18 cellular contexts compared by ENCODE assay signal in genomic region chr18:49648811-49649210, GRCh38.
DNase-seq lines count a peak whose midpoint lies in the region; ATAC-seq, FAIRE-seq and TF ChIP-seq lines count a peak whose summit lies in the region.
"Had no signal": no experiment of that assay in that cellular context is flagged by ENCODE, and none has a peak within 500 bp of the region (broad histone marks: within the 10 kb centered on the region; RNA-seq: fewer than 3 reads in every experiment).

No MANE protein-coding gene starts in this region.

- no peaks in the 10 kb centered on the region for H3K27me3 ChIP-seq in MM.1S (replicated peaks; ENCODE audit: insufficient read depth, low read length)
- no peaks in the 10 kb centered on the region for H3K27me3 ChIP-seq in endothelial cell of umbilical vein (ENCODE audit: control insufficient read depth in 2 of 2, insufficient read depth in 2 of 2, low read length in 2 of 2)
- H3K27me3 ChIP-seq in small intestine (ENCODE audit: control insufficient read depth in 2 of 2, insufficient read depth in 2 of 2, low read length in 2 of 2): no peaks in the 10 kb centered on the region

- no peaks in the 10 kb centered on the region for H3K9me2 ChIP-seq in MM.1S (replicated peaks; ENCODE audit: insufficient read depth, low read length)

- 86 to 93% (median 88%) methylated on average over 3 of the region's 3 CpGs for WGBS in small intestine, 3 donors

- H3K36me3 ChIP-seq in MM.1S (replicated peaks; ENCODE audit: insufficient read depth, low read length) (no peaks in the 10 kb centered on the region), endothelial cell of umbilical vein (ENCODE audit: control insufficient read depth in 2 of 2, extremely low read depth in 1 of 2, insufficient read depth in 2 of 2, low read length in 2 of 2) (no peaks in the 10 kb centered on the region), small intestine (ENCODE audit: control insufficient read depth in 2 of 2, insufficient read depth in 2 of 2, low read length in 2 of 2) (no peaks in the 10 kb centered on the region)

- H3K27ac ChIP-seq in MM.1S (ENCODE audit: low read length): no peak overlapping the region
- no peak overlapping the region for H3K27ac ChIP-seq in endothelial cell of umbilical vein (ENCODE audit: insufficient read depth, low read depth, low read length)
- H3K27ac ChIP-seq in small intestine (ENCODE audit: low read depth in 1 of 2, low read length in 1 of 2): peak overlapping the region in 1 of 2 donors; percentile 29

- peaks cover 10% of the 10 kb centered on the region for H3K27me3 Mint-ChIP-seq in progenitor cell of endocrine pancreas

- FAIRE-seq in endothelial cell of umbilical vein (lab: Jason Lieb, UNC) (peak; percentile 12), small intestine (lab: Jason Lieb, UNC) (no peak)
- FAIRE-seq: frontal cortex, islet of Langerhans had no signal

- H3K4me2 ChIP-seq in MM.1S (ENCODE audit: low read depth, low read length) (no peak overlapping the region), endothelial cell of umbilical vein (ENCODE audit: insufficient read depth, low read length) (no peak overlapping the region)

- no peaks in the 10 kb centered on the region for H3K36me3 Mint-ChIP-seq in progenitor cell of endocrine pancreas (ENCODE audit: insufficient read depth)
- H3K36me3 Mint-ChIP-seq: CD14-positive monocyte had no signal

- POLR2A ChIA-PET in endothelial cell of umbilical vein (lab: Charles Lee): no interaction called here

- H2AFZ ChIP-seq in MM.1S (ENCODE audit: low read length): no peak overlapping the region
- no peak overlapping the region for H2AFZ ChIP-seq in endothelial cell of umbilical vein (ENCODE audit: low read depth, low read length)

- CTCF ChIA-PET in endothelial cell of umbilical vein (lab: Charles Lee): interaction anchor here (1.3 to 1.5 kb wide), 2 partner anchors 81 to 210 kb away, joined by 4 to 5 read pairs; no protein-coding TSS in a partner anchor

- DNase-seq in GM12865 (ENCODE audit: low read depth) (no peak), MM.1S (no peak), endothelial cell of umbilical vein (ENCODE audit: low read depth, low spot score) (no peak), progenitor cell of endocrine pancreas (ENCODE audit: low spot score, unreplicated experiment) (no peak), NCI-H1105 treated with DMSO at 0.1 percent for 48 hours (lab: John Stamatoyannopoulos, UW) (no peak), small intestine (no peak), NCI-H1417 treated with DMSO at 0.1 percent for 48 hours (lab: John Stamatoyannopoulos, UW) (no peak)
- DNase-seq: activated CD4-positive, alpha-beta T cell treated with anti-CD3 and anti-CD28 coated beads for 4 hours; activated T-cell treated with anti-CD3 and anti-CD28 coated beads, Interleukin-2, amount 50 U/mL, for 4 hours; amygdala; dermis blood vessel endothelial cell; NCI-H226; stimulated activated naive CD4-positive, alpha-beta T cell treated with Interleukin-2 at 50 U/mL for 16 hours; T-helper 2 cell had no signal

- no TSS peak for BruUV-seq in endothelial cell of umbilical vein (replicated peaks; lab: Mats Ljungman, UMichigan)

- H3K9me1 ChIP-seq in endothelial cell of umbilical vein (replicated peaks; ENCODE audit: control insufficient read depth, extremely low read depth, insufficient read depth, low read length): no peaks in the 10 kb centered on the region

- H3K9me3 Mint-ChIP-seq in progenitor cell of endocrine pancreas (ENCODE audit: low read depth): no peaks in the 10 kb centered on the region
- H3K9me3 Mint-ChIP-seq: activated T-cell treated with anti-CD3 and anti-CD28 coated beads, Interleukin-2, amount 50 U/mL, for 4 hours had no signal

- H3K4me1 Mint-ChIP-seq in progenitor cell of endocrine pancreas (ENCODE audit: low read depth): peaks cover 18% of the 10 kb centered on the region
- H3K4me1 Mint-ChIP-seq: CD14-positive monocyte had no signal

- dilution Hi-C loops in endothelial cell of umbilical vein (cut with MboI; ENCODE audit: extremely low pct_ligation_motif_present, low sequenced_read_pairs): no loop called here

- no peaks in the 10 kb centered on the region for H4K20me1 ChIP-seq in MM.1S (ENCODE audit: insufficient read depth, low read length)
- H4K20me1 ChIP-seq in endothelial cell of umbilical vein (replicated peaks; ENCODE audit: control insufficient read depth, extremely low read depth, insufficient read depth, low read length): no peaks in the 10 kb centered on the region

- H3K4me3 Mint-ChIP-seq in progenitor cell of endocrine pancreas (ENCODE audit: low read depth): no peak overlapping the region
- H3K4me3 Mint-ChIP-seq: activated T-cell treated with anti-CD3 and anti-CD28 coated beads, Interleukin-2, amount 50 U/mL, for 4 hours; CD14-positive monocyte had no signal

- no peak overlapping the region for H3K27ac Mint-ChIP-seq in progenitor cell of endocrine pancreas
- H3K27ac Mint-ChIP-seq: CD14-positive monocyte had no signal

- H3K9ac ChIP-seq in MM.1S (ENCODE audit: low read length) (no peak overlapping the region), endothelial cell of umbilical vein (replicated peaks; ENCODE audit: extremely low read depth, insufficient read depth, low read length) (no peak overlapping the region)

- H3K79me2 ChIP-seq in MM.1S (ENCODE audit: low read length) (no peaks in the 10 kb centered on the region), endothelial cell of umbilical vein (ENCODE audit: control insufficient read depth, insufficient read depth, low read length) (no peaks in the 10 kb centered on the region)

- no peaks in the 10 kb centered on the region for H3K9me3 ChIP-seq in MM.1S (replicated peaks; ENCODE audit: insufficient read depth, low read length)
- H3K9me3 ChIP-seq in endothelial cell of umbilical vein (replicated peaks; ENCODE audit: control insufficient read depth, insufficient read depth, low read length): no peaks in the 10 kb centered on the region
- H3K9me3 ChIP-seq in small intestine (ENCODE audit: control insufficient read depth, low read depth): no peaks in the 10 kb centered on the region

- intact Hi-C loops in endothelial cell of umbilical vein (cut with micrococcal nuclease): loop anchor here (5.0 kb wide), 2 partner anchors 38 to 87 kb away; partner anchors contain the start of gene LIPG

- no peaks in the 10 kb centered on the region for H3K4me1 ChIP-seq in MM.1S (ENCODE audit: low read length)
- H3K4me1 ChIP-seq in endothelial cell of umbilical vein (ENCODE audit: control insufficient read depth, extremely low read depth, insufficient read depth, low read length): peaks cover 10% of the 10 kb centered on the region
- H3K4me1 ChIP-seq in small intestine (ENCODE audit: control insufficient read depth in 2 of 2, insufficient read depth in 1 of 2, low read depth in 1 of 2, low read length in 1 of 2): peaks cover 6 to 10% of the 10 kb centered on the region in 2 donors

- TF ChIP-seq CTCF in GM12865 (IDR thresholded peaks at IDR 0.05; ENCODE audit: insufficient read depth, low read depth, low read length, missing control alignments): peak; percentile 20
- TF ChIP-seq CTCF in MM.1S (IDR thresholded peaks at IDR 0.05; ENCODE audit: low read length): peak; percentile 18; the same call in 1 of the 2 replicates
- peak; percentile 6 to 10 for TF ChIP-seq CTCF in endothelial cell of umbilical vein (IDR thresholded peaks at IDR 0.05; ENCODE audit: extremely low read depth in 1 of 2, insufficient read depth in 1 of 2, low read depth in 1 of 2, low read length in 2 of 2)
- TF ChIP-seq CTCF in progenitor cell of endocrine pancreas (IDR thresholded peaks at IDR 0.05; ENCODE audit: unreplicated experiment): peak; percentile 25

- ATAC-seq in HG03175 (IDR thresholded peaks at IDR 0.05; ENCODE audit: unreplicated experiment): no peak
- ATAC-seq: activated T-cell treated with anti-CD3 and anti-CD28 coated beads, Interleukin-2, amount 50 U/mL, for 4 hours had no signal

- TF ChIP-seq POLR2A in endothelial cell of umbilical vein (IDR thresholded peaks at IDR 0.05; ENCODE audit: low read depth, low read length): no peak

- H3K4me3 ChIP-seq in GM12865 (ENCODE audit: low read depth, low read length): no peak overlapping the region
- H3K4me3 ChIP-seq in MM.1S (ENCODE audit: low read length): no peak overlapping the region
- no peak overlapping the region for H3K4me3 ChIP-seq in endothelial cell of umbilical vein (replicated peaks in 1 of 3; ENCODE audit: insufficient read depth in 1 of 3, low read depth in 1 of 3, low read length in 3 of 3)
- H3K4me3 ChIP-seq in small intestine (ENCODE audit: low read depth in 1 of 2, low read length in 2 of 2): no peak overlapping the region

- H3F3A ChIP-seq in MM.1S (ENCODE audit: insufficient read depth, low read length): no peaks in the 10 kb centered on the region

TF ChIP-seq in endothelial cell of umbilical vein, 7 proteins besides CTCF, POLR2A, EP300 and RAD21:
- no peak for TF ChIP-seq MYC (IDR thresholded peaks at IDR 0.05; ENCODE audit: low read depth, low read length)
- TF ChIP-seq EZH2 (IDR thresholded peaks at IDR 0.05; ENCODE audit: borderline replicate concordance, low read depth, low read length, severe bottlenecking): no peak
- TF ChIP-seq MAX (IDR thresholded peaks at IDR 0.05; ENCODE audit: insufficient read depth, insufficient read length): no peak
- TF ChIP-seq FOS (IDR thresholded peaks at IDR 0.05; ENCODE audit: borderline replicate concordance, insufficient read depth, low read length): no peak
- no peak for TF ChIP-seq JUN (IDR thresholded peaks at IDR 0.05; ENCODE audit: borderline replicate concordance, insufficient read depth, insufficient read length, low read depth)
- TF ChIP-seq GATA2 (IDR thresholded peaks at IDR 0.05; ENCODE audit: insufficient read depth, insufficient read length, low read depth, low read length): no peak
- TF ChIP-seq POLR2AphosphoS5 (IDR thresholded peaks at IDR 0.05; ENCODE audit: insufficient read depth, low read depth, low read length): no peak
